Comparison of ENCODE assay signal across 1 cellular context in the genomic region with DNA sequence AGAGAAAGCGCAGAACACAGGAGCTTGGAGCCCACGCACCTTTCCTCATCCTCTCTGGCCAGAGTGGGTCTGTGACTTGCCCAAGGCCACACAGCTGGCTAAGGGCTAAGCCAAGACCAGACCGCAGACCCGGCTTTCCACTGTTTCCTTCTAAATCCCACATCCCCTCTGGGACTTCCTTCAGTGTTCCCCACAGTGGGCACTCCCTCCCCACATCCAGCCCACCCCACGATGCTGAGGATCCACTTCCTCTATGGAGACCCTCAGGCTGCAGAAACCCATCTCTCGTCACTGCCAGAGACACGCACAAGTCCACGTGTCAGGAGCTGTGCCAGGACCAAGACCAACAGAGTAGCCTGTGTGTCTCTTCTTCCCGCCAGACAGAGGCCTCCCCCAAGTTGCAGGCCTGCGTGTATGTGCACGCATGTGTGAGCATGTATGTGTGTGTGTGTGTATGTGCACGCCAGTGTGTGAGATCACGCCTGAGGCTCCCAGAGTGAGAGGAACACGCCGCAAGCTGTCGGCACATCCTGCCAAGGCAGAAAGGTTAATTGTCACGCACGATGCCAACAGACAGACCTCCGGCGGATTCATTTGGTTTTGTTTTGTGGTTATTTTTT.
TF ChIP-seq lines count a peak whose summit lies in the region.

No MANE protein-coding gene starts in this region.

TF ChIP-seq in HepG2, 621 proteins besides CTCF, POLR2A, EP300 and RAD21:
- no peak for TF ChIP-seq HOXA3 (CRISPR knock-in tag; IDR thresholded peaks at IDR 0.05)
- peak; percentile 34; the same call in 1 of the 2 replicates for TF ChIP-seq ZNF768 (CRISPR knock-in tag; IDR thresholded peaks at IDR 0.05)
